In the genomic region with DNA sequence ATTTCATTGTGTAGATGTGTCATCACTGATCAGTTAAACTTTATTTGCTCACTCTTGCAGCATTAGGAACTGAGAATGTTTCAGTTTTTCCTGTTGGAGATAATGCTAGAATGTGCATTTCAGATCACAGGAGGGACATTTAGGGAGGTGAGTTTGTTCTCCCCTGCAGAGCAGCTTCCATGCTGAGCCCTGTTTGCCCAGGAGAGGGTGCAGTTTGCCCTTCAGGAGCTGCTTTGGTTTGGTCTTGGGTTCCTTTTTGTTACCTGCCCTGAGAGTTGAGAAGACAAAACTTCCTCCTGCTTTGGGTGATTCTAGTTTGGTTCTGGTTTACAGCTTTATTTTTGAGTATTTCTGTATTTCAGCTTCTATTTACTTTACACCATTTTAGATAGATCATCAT, we compare ENCODE assay signal across 8 cellular contexts. TPM values are rescaled to one million over a fixed set of nuclear protein-coding genes. Genes with fewer than 3 reads are reported as not detected.
DNase-seq lines count a peak whose midpoint lies in the region; ATAC-seq, FAIRE-seq and TF ChIP-seq lines count a peak whose summit lies in the region.

No MANE protein-coding gene starts in this region.

- TF ChIP-seq CTCF in A549 (IDR thresholded peaks at IDR 0.05) (peak; percentile 76), epithelial cell of esophagus (IDR thresholded peaks at IDR 0.05; ENCODE audit: insufficient read depth, low read depth, low read length, missing control alignments) (peak; percentile 92), spleen (IDR thresholded peaks at IDR 0.05 in 8 of 11, conservative IDR thresholded peaks at IDR 0.05 in 3 of 11) (peak; percentile 58 to 83 (median 76))

- peak; percentile 74 for FAIRE-seq in A549 (lab: Jason Lieb, UNC)
- FAIRE-seq in GM12891 (lab: Jason Lieb, UNC): peak; percentile 62

- H3K27me3 Mint-ChIP-seq in activated CD8-positive, alpha-beta T cell treated with anti-CD3 and anti-CD28 coated beads, Interleukin-2, amount 10 ng/mL, durations not matched to agents 7 days and 5 days (ENCODE audit: low read depth): no peaks in the 10 kb centered on the region

- H3K27me3 ChIP-seq in spleen (replicated peaks in 1 of 7): no peaks in the 10 kb centered on the region

- POLR2A ChIA-PET in A549 (lab: Yijun Ruan, JAX): interaction anchor here (0.6 to 1.0 kb wide), 2 partner anchors 26 to 429 kb away, joined by 3 to 5 read pairs; no protein-coding TSS in a partner anchor
- POLR2A ChIA-PET in activated CD8-positive, alpha-beta T cell treated with anti-CD3 and anti-CD28 coated beads, Interleukin-2, amount 10 ng/mL, durations not matched to agents 7 days and 5 days (lab: Charles Lee): interaction anchor here (1.9 kb wide), 1 partner anchor 18 kb away, joined by 5 read pairs; no protein-coding TSS in a partner anchor

- DNase-seq in A549 (ENCODE audit: low read depth in 1 of 2, low spot score in 1 of 2): peak; percentile 60 to 77
- no peak for DNase-seq in GM12891 (ENCODE audit: insufficient read length, low spot score)
- DNase-seq in NCI-H2196 (lab: John Stamatoyannopoulos, UW; ENCODE audit: unreplicated experiment): peak; percentile 62
- DNase-seq in activated CD8-positive, alpha-beta T cell treated with anti-CD3 and anti-CD28 coated beads, Interleukin-2, amount 10 ng/mL, durations not matched to agents 7 days and 5 days: peak; percentile 77
- peak; percentile 69 for DNase-seq in epithelial cell of esophagus (ENCODE audit: low read depth)
- DNase-seq in spleen: peak; percentile 79
- DNase-seq in RKO (ENCODE audit: low spot score): no peak

- CTCF ChIA-PET in A549 (lab: Yijun Ruan, JAX): interaction anchor here (0.6 to 13.7 kb wide), 20 partner anchors 10 to 428 kb away, joined by 3 to 166 read pairs (median 4); no protein-coding TSS in a partner anchor
- CTCF ChIA-PET in activated CD8-positive, alpha-beta T cell treated with anti-CD3 and anti-CD28 coated beads, Interleukin-2, amount 10 ng/mL, durations not matched to agents 7 days and 5 days (lab: Charles Lee): interaction anchor here (0.7 to 10.3 kb wide), 21 partner anchors 8 to 147 kb away, joined by 3 to 308 read pairs (median 5); no protein-coding TSS in a partner anchor

- intact Hi-C loops in spleen (cut with DNase I; ENCODE audit: low total_unique reads): no loop called here

- peak overlapping the region; percentile 31 for H3K27ac Mint-ChIP-seq in activated CD8-positive, alpha-beta T cell treated with anti-CD3 and anti-CD28 coated beads, Interleukin-2, amount 10 ng/mL, durations not matched to agents 7 days and 5 days

- TF ChIP-seq RAD21 in A549 (conservative IDR thresholded peaks at IDR 0.05 in 1 of 2, IDR thresholded peaks at IDR 0.05 in 1 of 2): peak; percentile 80 to 88

- H3K4me1 ChIP-seq in A549: peaks cover 74% of the 10 kb centered on the region
- H3K4me1 ChIP-seq in spleen: peaks cover 8 to 51% (median 26%) of the 10 kb centered on the region in 6 donors

- no peak overlapping the region for H3K4me3 Mint-ChIP-seq in activated CD8-positive, alpha-beta T cell treated with anti-CD3 and anti-CD28 coated beads, Interleukin-2, amount 10 ng/mL, durations not matched to agents 7 days and 5 days

- ATAC-seq in A549 (peak; percentile 45 to 71; a peak in 3 of 6 replicates), HG03378 (IDR thresholded peaks at IDR 0.05; ENCODE audit: unreplicated experiment) (no peak)
- ATAC-seq in activated CD8-positive, alpha-beta T cell treated with anti-CD3 and anti-CD28 coated beads, Interleukin-2, amount 10 ng/mL, durations not matched to agents 7 days and 5 days: peak; percentile 40

- H3K4me2 ChIP-seq in A549: no peak overlapping the region

- H3K4me1 Mint-ChIP-seq in activated CD8-positive, alpha-beta T cell treated with anti-CD3 and anti-CD28 coated beads, Interleukin-2, amount 10 ng/mL, durations not matched to agents 7 days and 5 days (ENCODE audit: low read depth): peaks cover 68% of the 10 kb centered on the region

- H3K9me3 Mint-ChIP-seq in activated CD8-positive, alpha-beta T cell treated with anti-CD3 and anti-CD28 coated beads, Interleukin-2, amount 10 ng/mL, durations not matched to agents 7 days and 5 days (ENCODE audit: insufficient read depth): no peaks in the 10 kb centered on the region

- TF ChIP-seq POLR2A in A549 (IDR thresholded peaks at IDR 0.05; ENCODE audit: low read length): no peak
- TF ChIP-seq POLR2A in GM12891 (IDR thresholded peaks at IDR 0.05; ENCODE audit: low read depth, low read length): no peak
- TF ChIP-seq POLR2A in spleen (IDR thresholded peaks at IDR 0.05): no peak

- H3K27ac ChIP-seq in A549 (peak overlapping the region; percentile 64 to 82), spleen (peak overlapping the region in 2 of 8 donors; percentile 27 to 39)

- no peak overlapping the region for H3K4me3 ChIP-seq in A549
- no peak overlapping the region for H3K4me3 ChIP-seq in epithelial cell of esophagus (ENCODE audit: low read length)
- H3K4me3 ChIP-seq in spleen: no peak overlapping the region

- H3K9me3 ChIP-seq in A549 (no peaks in the 10 kb centered on the region), spleen (no peaks in the 10 kb centered on the region)

- peaks cover 0 to 84% (median 1%) of the 10 kb centered on the region in 6 donors for H3K36me3 ChIP-seq in spleen

- TF ChIP-seq EP300 in A549 (IDR thresholded peaks at IDR 0.05): no peak

- H3K36me3 Mint-ChIP-seq in activated CD8-positive, alpha-beta T cell treated with anti-CD3 and anti-CD28 coated beads, Interleukin-2, amount 10 ng/mL, durations not matched to agents 7 days and 5 days (ENCODE audit: low read depth): peaks cover 48% of the 10 kb centered on the region

TF ChIP-seq in A549, 52 proteins besides CTCF, POLR2A, EP300 and RAD21:
- TF ChIP-seq GATA3 (IDR thresholded peaks at IDR 0.05; ENCODE audit: borderline replicate concordance) (no peak), PHF8 (IDR thresholded peaks at IDR 0.05; ENCODE audit: borderline replicate concordance, low read depth) (no peak), SREBF2 (IDR thresholded peaks at IDR 0.05) (no peak), RNF2 (IDR thresholded peaks at IDR 0.05; ENCODE audit: borderline replicate concordance, low read depth) (no peak), SMC3 (IDR thresholded peaks at IDR 0.05) (peak; percentile 87)
- TF ChIP-seq, protein P1, sequence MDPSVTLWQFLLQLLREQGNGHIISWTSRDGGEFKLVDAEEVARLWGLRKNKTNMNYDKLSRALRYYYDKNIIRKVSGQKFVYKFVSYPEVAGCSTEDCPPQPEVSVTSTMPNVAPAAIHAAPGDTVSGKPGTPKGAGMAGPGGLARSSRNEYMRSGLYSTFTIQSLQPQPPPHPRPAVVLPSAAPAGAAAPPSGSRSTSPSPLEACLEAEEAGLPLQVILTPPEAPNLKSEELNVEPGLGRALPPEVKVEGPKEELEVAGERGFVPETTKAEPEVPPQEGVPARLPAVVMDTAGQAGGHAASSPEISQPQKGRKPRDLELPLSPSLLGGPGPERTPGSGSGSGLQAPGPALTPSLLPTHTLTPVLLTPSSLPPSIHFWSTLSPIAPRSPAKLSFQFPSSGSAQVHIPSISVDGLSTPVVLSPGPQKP (IDR thresholded peaks at IDR 0.05; ENCODE audit: low read depth, low read length): no peak

TF ChIP-seq in GM12891, 5 proteins besides CTCF, POLR2A, EP300 and RAD21:
- TF ChIP-seq TAF1 (IDR thresholded peaks at IDR 0.05; ENCODE audit: low read depth, low read length): no peak
- TF ChIP-seq SPI1 (IDR thresholded peaks at IDR 0.05; ENCODE audit: low read depth, low read length): no peak
- TF ChIP-seq PAX5 (IDR thresholded peaks at IDR 0.05; ENCODE audit: insufficient read depth, low read length, severe bottlenecking): no peak
- TF ChIP-seq POU2F2 (IDR thresholded peaks at IDR 0.05; ENCODE audit: low read depth, low read length): no peak
- no peak for TF ChIP-seq POLR2AphosphoS5 (IDR thresholded peaks at IDR 0.05; ENCODE audit: low read depth, low read length)

RNA-seq across cellular contexts. Expression of a gene that starts 49.9 kb away (rescaled TPM):
- 68.8 and 79.0 TPM in 2 replicates for polyA plus RNA-seq in A549 (2011; rRNA removed)
- polyA plus RNA-seq in A549 (2012; cell fraction: cytosol; rRNA removed): 74.5 and 83.0 TPM in 2 replicates
- polyA plus RNA-seq in A549 (2012; cell fraction: nucleus; rRNA removed): 371 and 389 TPM in 2 replicates
- polyA plus RNA-seq in A549 (2017; fragmentation: RNase III; extraction: RNeasy Plus Mini Kit Qiagen cat#74134 plus additional on column Dnase treatment): 98.1 to 99.6 TPM (median 99.1 TPM) in 3 replicates
- polyA minus RNA-seq in A549 (2011; rRNA and poly(A)+ RNA removed): 118 and 170 TPM in 2 replicates
- 53.7 TPM for polyA plus RNA-seq in GM12891 (2012; ENCODE audit: low read depth, missing spikeins)
- total RNA-seq in activated CD8-positive, alpha-beta T cell treated with anti-CD3 and anti-CD28 coated beads, Interleukin-2, amount 10 ng/mL, durations not matched to agents 7 days and 5 days: 10 to 100 TPM; 92.1 to 94.2 TPM
- 100 to 1,000 TPM in 4 of 7 donors, 10 to 100 TPM in 3; 45.2 to 120 (median 102) TPM for total RNA-seq in spleen
- polyA plus RNA-seq in spleen: 10 to 100 TPM; 21.9 to 35.6 (median 32.1) TPM

Comparison
In these comparisons a context has a peak if more than half of its experiments do, and no peak if none do; other contexts are left out.
1. DNase-seq: peak in A549 (2 of 2), NCI-H2196 (single experiment), activated CD8-positive, alpha-beta T cell treated with anti-CD3 and anti-CD28 coated beads, Interleukin-2, amount 10 ng/mL, durations not matched to agents 7 days and 5 days (single experiment), epithelial cell of esophagus (single experiment) and spleen (single experiment); none in GM12891 (single experiment) and RKO (single experiment).
2. Peak in every context shown above with its lines, with median percentiles within 50 percentile points of each other: CTCF ChIP-seq.